ENCODE assay signal across 8 cellular contexts in the genomic region with DNA sequence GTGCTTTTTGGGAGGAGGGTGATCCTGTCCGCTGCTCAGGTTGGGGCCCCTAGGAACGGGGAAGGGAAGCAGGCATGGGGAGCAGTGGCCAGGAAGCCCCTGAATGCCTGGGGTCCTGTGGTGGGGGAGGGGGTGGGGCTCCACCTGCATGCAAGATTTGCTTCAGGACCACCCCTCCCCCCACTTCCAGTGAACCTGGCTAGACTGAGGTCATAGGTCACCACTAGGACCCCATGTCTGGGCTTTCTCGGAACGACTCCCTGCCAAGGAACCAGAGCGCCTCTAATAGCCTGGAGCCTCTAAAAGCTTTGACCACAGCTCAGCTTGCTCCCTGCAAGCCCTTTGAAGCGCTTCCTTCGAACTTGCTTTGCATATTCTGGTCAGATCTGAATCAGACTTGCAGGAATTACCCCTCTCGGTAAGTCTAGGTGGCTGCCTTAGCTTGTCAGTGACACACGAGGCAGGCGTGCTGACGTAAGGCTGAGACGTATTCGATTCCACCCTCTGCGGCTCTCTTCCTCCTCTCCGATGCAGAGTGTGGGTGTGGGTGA. TPM values are rescaled to one million over a fixed set of nuclear protein-coding genes. Genes with fewer than 3 reads are reported as not detected.
DNase-seq lines count a peak whose midpoint lies in the region; ATAC-seq and TF ChIP-seq lines count a peak whose summit lies in the region.

No MANE protein-coding gene starts in this region.

- H3K4me1 Mint-ChIP-seq in HFFc6 (ENCODE audit: low read depth), result peaks cover 70% of the 10 kb centered on the region

- no peaks in the 10 kb centered on the region for H3K9me3 Mint-ChIP-seq in HFFc6

- peak; percentile 99 for DNase-seq in HFFc6
- peak; percentile 68 for DNase-seq in NCI-H526 treated with DMSO at 0.1 percent for 48 hours (lab: John Stamatoyannopoulos, UW)
- peak in 2 of 3 experiments; percentile 68 to 75 for DNase-seq in activated CD8-positive, alpha-beta memory T cell treated with anti-CD3 and anti-CD28 coated beads for 48 hours (ENCODE audit: low read depth in 2 of 3, low spot score in 2 of 3)
- DNase-seq in renal cortical epithelial cell (ENCODE audit: low read depth), result peak; percentile 95
- DNase-seq in SHP77 (lab: John Stamatoyannopoulos, UW), result no peak
- no peak for DNase-seq in NCI-H1417 treated with DMSO at 0.1 percent for 48 hours (lab: John Stamatoyannopoulos, UW)

- peak overlapping the region; percentile 98 for H3K27ac Mint-ChIP-seq in HFFc6

- H3K36me3 Mint-ChIP-seq in HFFc6 (ENCODE audit: low read depth), result peaks cover 22% of the 10 kb centered on the region

- peaks cover 30% of the 10 kb centered on the region for H3K27me3 Mint-ChIP-seq in HFFc6 (ENCODE audit: insufficient read depth)

- ATAC-seq in GM18498 (IDR thresholded peaks at IDR 0.05; ENCODE audit: unreplicated experiment) (peak; percentile 60), esophagus mucosa (peak; percentile 48)

- peak; percentile 8; the same call in 1 of the 2 replicates for TF ChIP-seq CTCF in HFFc6 (IDR thresholded peaks at IDR 0.05)

- peak overlapping the region; percentile 93 for H3K4me3 Mint-ChIP-seq in HFFc6

RNA-seq across cellular contexts. Expression of gene SOCS3, which starts 3.6 kb away (rescaled TPM):
- 10 to 100 TPM; 27.4 to 37.2 (median 33.2) TPM for total RNA-seq in HFFc6 (2021; fragmentation: NEBNext Ultra II Directional; extraction: Animal tissue kit (Norgen Biotek cat#: 25700))
- total RNA-seq in esophagus mucosa (13.6 TPM), renal cortical epithelial cell (46.4 and 94.7 TPM in 2 replicates)

RNA-seq across cellular contexts. Expression of gene PGS1, which starts 22.2 kb away (rescaled TPM):
- 10 to 100 TPM; 20.2 to 26.1 (median 24.5) TPM for total RNA-seq in HFFc6 (2021; fragmentation: NEBNext Ultra II Directional; extraction: Animal tissue kit (Norgen Biotek cat#: 25700))
- total RNA-seq in esophagus mucosa, result 15.9 TPM
- 29.0 and 52.9 TPM in 2 replicates for total RNA-seq in renal cortical epithelial cell

Comparison
In these comparisons a context has a peak if more than half of its experiments do, and no peak if none do; other contexts are left out.
1. DNase-seq: peak in HFFc6 (single experiment), NCI-H526 treated with DMSO at 0.1 percent for 48 hours (single experiment), activated CD8-positive, alpha-beta memory T cell treated with anti-CD3 and anti-CD28 coated beads for 48 hours (2 of 3) and renal cortical epithelial cell (single experiment); none in SHP77 (0 of 2) and NCI-H1417 treated with DMSO at 0.1 percent for 48 hours (single experiment).